23 cellular contexts compared by ENCODE assay signal in the genomic region with DNA sequence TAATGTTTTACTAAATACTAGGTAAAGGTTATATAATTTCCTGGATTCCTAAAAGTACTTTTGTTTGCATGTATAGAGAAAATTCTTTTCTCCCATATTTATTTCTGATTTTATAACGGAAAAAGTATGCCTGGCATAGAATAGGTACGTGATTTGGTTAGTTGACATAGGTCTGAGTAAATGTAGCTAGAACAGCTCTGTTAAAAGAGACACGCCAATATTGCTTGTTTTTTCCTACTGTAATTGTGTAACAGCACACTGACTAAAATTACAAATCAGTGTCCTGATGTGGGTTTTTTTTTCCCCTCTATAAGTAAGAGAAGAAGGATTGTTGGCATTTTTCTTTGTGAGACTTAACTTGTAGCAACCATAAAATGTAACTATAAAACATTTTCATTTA.
"Had no signal": no experiment of that assay in that cellular context is flagged by ENCODE, and none has a peak within 500 bp of the region (broad histone marks: within the 10 kb centered on the region; RNA-seq: fewer than 3 reads in every experiment).

No MANE protein-coding gene starts in this region.

- H3K4me3 Mint-ChIP-seq: activated CD4-positive, alpha-beta T cell treated with anti-CD3 and anti-CD28 coated beads for 36 hours; activated CD8-positive, alpha-beta memory T cell treated with anti-CD3 and anti-CD28 coated beads, Interleukin-2, amount 10 ng/mL, durations not matched to agents 7 days and 5 days; activated CD8-positive, alpha-beta T cell treated with anti-CD3 and anti-CD28 coated beads, Interleukin-2, amount 10 ng/mL, durations not matched to agents 7 days and 5 days; dendritic cell treated with granulocyte-macrophage colony-stimulating factor and Interleukin-4, amounts not matched to agents 40 ng/mL and 50 ng/mL, for 4 days; stimulated activated effector memory CD8-positive, alpha-beta T cell treated with anti-CD3 and anti-CD28 coated beads, Interleukin-12 subunit alpha, Interleukin-12 subunit beta, amount 100 ng/mL, for 72 hours; stimulated activated naive CD8-positive, alpha-beta T cell treated with anti-CD3 and anti-CD28 coated beads, Interleukin-15, Interleukin-2, amounts not matched to agents 100 ng/mL and 50 ng/mL, for 24 hours had no signal

- ATAC-seq: activated CD4-positive, alpha-beta T cell treated with anti-CD3 and anti-CD28 coated beads for 36 hours; activated CD8-positive, alpha-beta memory T cell treated with anti-CD3 and anti-CD28 coated beads, Interleukin-2, amount 10 ng/mL, durations not matched to agents 7 days and 5 days; activated CD8-positive, alpha-beta T cell treated with anti-CD3 and anti-CD28 coated beads, Interleukin-2, amount 10 ng/mL, durations not matched to agents 7 days and 5 days; activated naive CD4-positive, alpha-beta T cell treated with anti-CD3 and anti-CD28 coated beads, Interleukin-2, amount 50 U/mL, for 72 hours; heart right ventricle; left ventricle myocardium superior; naive thymus-derived CD4-positive, alpha-beta T cell; stimulated activated effector memory CD8-positive, alpha-beta T cell treated with anti-CD3 and anti-CD28 coated beads, Interleukin-12 subunit alpha, Interleukin-12 subunit beta, amount 100 ng/mL, for 72 hours; upper lobe of right lung had no signal

- DNase-seq: activated CD4-positive, alpha-beta T cell treated with anti-CD3 and anti-CD28 coated beads for 36 hours; activated CD4-positive, CD25-positive, alpha-beta regulatory T cell; activated CD8-positive, alpha-beta memory T cell treated with anti-CD3 and anti-CD28 coated beads, Interleukin-2, amount 10 ng/mL, durations not matched to agents 7 days and 5 days; activated CD8-positive, alpha-beta T cell treated with anti-CD3 and anti-CD28 coated beads, Interleukin-2, amount 10 ng/mL, durations not matched to agents 7 days and 5 days; activated naive CD4-positive, alpha-beta T cell; activated T-cell treated with anti-CD3 and anti-CD28 coated beads, Interleukin-2, amount 50 U/mL, for 48 hours; anterior cingulate cortex; esophagus squamous epithelium; heart right ventricle; left ventricle myocardium superior; midbrain; naive thymus-derived CD4-positive, alpha-beta T cell; nucleus accumbens; posterior cingulate gyrus; sigmoid colon; stimulated activated CD4-positive, alpha-beta T cell treated with anti-CD3 and anti-CD28 coated beads, Interleukin-4, amount 100 ng/mL, for 24 hours; substantia nigra; upper lobe of right lung had no signal

- H3K27me3 ChIP-seq: esophagus squamous epithelium, heart right ventricle, sigmoid colon, upper lobe of right lung had no signal

- H3K27ac Mint-ChIP-seq: activated CD4-positive, alpha-beta T cell treated with anti-CD3 and anti-CD28 coated beads for 36 hours; activated CD8-positive, alpha-beta memory T cell treated with anti-CD3 and anti-CD28 coated beads, Interleukin-2, amount 10 ng/mL, durations not matched to agents 7 days and 5 days; activated CD8-positive, alpha-beta T cell treated with anti-CD3 and anti-CD28 coated beads, Interleukin-2, amount 10 ng/mL, durations not matched to agents 7 days and 5 days; activated naive CD4-positive, alpha-beta T cell treated with anti-CD3 and anti-CD28 coated beads, Interleukin-2, amount 50 U/mL, for 72 hours; activated T-helper 2 cell treated with anti-CD3 and anti-CD28 coated beads, Interferon-gamma antibody, Interleukin-2, Interleukin-4, amounts not matched to agents 10 μg/mL and 5 μg/mL and 100 μg/mL, durations not matched to agents 14 hours and 24 hours and 36 hours; dendritic cell treated with granulocyte-macrophage colony-stimulating factor and Interleukin-4, amounts not matched to agents 40 ng/mL and 50 ng/mL, for 4 days; naive thymus-derived CD4-positive, alpha-beta T cell; stimulated activated effector memory CD8-positive, alpha-beta T cell treated with anti-CD3 and anti-CD28 coated beads, Interleukin-12 subunit alpha, Interleukin-12 subunit beta, amount 100 ng/mL, for 72 hours; stimulated activated naive CD8-positive, alpha-beta T cell treated with anti-CD3 and anti-CD28 coated beads, Interleukin-15, Interleukin-2, amounts not matched to agents 100 ng/mL and 50 ng/mL, for 24 hours had no signal

- H3K4me1 ChIP-seq: upper lobe of right lung had no signal

- H3K4me1 Mint-ChIP-seq: activated CD8-positive, alpha-beta memory T cell treated with anti-CD3 and anti-CD28 coated beads, Interleukin-2, amount 10 ng/mL, durations not matched to agents 7 days and 5 days; stimulated activated effector memory CD8-positive, alpha-beta T cell treated with anti-CD3 and anti-CD28 coated beads, Interleukin-12 subunit alpha, Interleukin-12 subunit beta, amount 100 ng/mL, for 72 hours had no signal

- H3K4me3 ChIP-seq: esophagus squamous epithelium, heart right ventricle, sigmoid colon, upper lobe of right lung had no signal

- H3K27me3 Mint-ChIP-seq: activated CD4-positive, alpha-beta T cell treated with anti-CD3 and anti-CD28 coated beads for 36 hours; activated CD8-positive, alpha-beta memory T cell treated with anti-CD3 and anti-CD28 coated beads, Interleukin-2, amount 10 ng/mL, durations not matched to agents 7 days and 5 days; dendritic cell treated with granulocyte-macrophage colony-stimulating factor and Interleukin-4, amounts not matched to agents 40 ng/mL and 50 ng/mL, for 4 days; naive thymus-derived CD4-positive, alpha-beta T cell; stimulated activated naive CD8-positive, alpha-beta T cell treated with anti-CD3 and anti-CD28 coated beads, Interleukin-15, Interleukin-2, amounts not matched to agents 100 ng/mL and 50 ng/mL, for 24 hours had no signal

- H3K9me3 ChIP-seq: esophagus squamous epithelium, heart right ventricle, sigmoid colon, upper lobe of right lung had no signal

- H3K9me3 Mint-ChIP-seq: dendritic cell treated with granulocyte-macrophage colony-stimulating factor and Interleukin-4, amounts not matched to agents 40 ng/mL and 50 ng/mL, for 4 days; stimulated activated effector memory CD8-positive, alpha-beta T cell treated with anti-CD3 and anti-CD28 coated beads, Interleukin-12 subunit alpha, Interleukin-12 subunit beta, amount 100 ng/mL, for 72 hours; stimulated activated naive CD8-positive, alpha-beta T cell treated with anti-CD3 and anti-CD28 coated beads, Interleukin-15, Interleukin-2, amounts not matched to agents 100 ng/mL and 50 ng/mL, for 24 hours had no signal

- H3K27ac ChIP-seq: esophagus squamous epithelium, sigmoid colon, upper lobe of right lung had no signal
